2 cellular contexts compared by ENCODE assay signal in genomic region chr2:142687075-142687474, GRCh38.
TF ChIP-seq lines count a peak whose summit lies in the region.

No MANE protein-coding gene starts in this region.

TF ChIP-seq in HepG2, 621 proteins besides CTCF, POLR2A, EP300 and RAD21 (continued from another document):
- no peak for TF ChIP-seq BCLAF1 (IDR thresholded peaks at IDR 0.05)

TF ChIP-seq in GM23338, 12 proteins besides CTCF, POLR2A, EP300 and RAD21 (continued from another document):
- TF ChIP-seq ZNF462 (CRISPR knock-in tag; IDR thresholded peaks at IDR 0.05) (no peak), REST (IDR thresholded peaks at IDR 0.05; ENCODE audit: unreplicated experiment) (no peak), ZNF331 (CRISPR knock-in tag; IDR thresholded peaks at IDR 0.05; ENCODE audit: low read depth) (no peak), EZH2 (IDR thresholded peaks at IDR 0.05; ENCODE audit: low read depth, unreplicated experiment) (no peak), ZNF114 (CRISPR knock-in tag; IDR thresholded peaks at IDR 0.05) (no peak), NANOG (IDR thresholded peaks at IDR 0.05; ENCODE audit: borderline replicate concordance) (no peak), ETS1 (IDR thresholded peaks at IDR 0.05) (no peak), JUNB (IDR thresholded peaks at IDR 0.05; ENCODE audit: unreplicated experiment) (no peak)
